ENCODE assay signal across 14 cellular contexts in genomic region chr7:70619659-70620058, GRCh38.
"Had no signal": no experiment of that assay in that cellular context is flagged by ENCODE, and none has a peak within 500 bp of the region (broad histone marks: within the 10 kb centered on the region; RNA-seq: fewer than 3 reads in every experiment).

No MANE protein-coding gene starts in this region.

- H3K27ac ChIP-seq: breast epithelium, pancreas, thoracic aorta had no signal

- H3K9me3 ChIP-seq: breast epithelium, pancreas, thoracic aorta had no signal

- DNase-seq: activated CD4-positive, alpha-beta T cell treated with anti-CD3 and anti-CD28 coated beads, Interleukin-2, amount 50 U/mL, for 4 hours; activated CD8-positive, alpha-beta memory T cell treated with anti-CD3 and anti-CD28 coated beads, Interleukin-2, amount 10 ng/mL, durations not matched to agents 7 days and 5 days; activated gamma-delta T cell; activated T-cell treated with anti-CD3 and anti-CD28 coated beads, Interleukin-2, amount 50 U/mL, for 4 hours; dermis blood vessel endothelial cell; hippocampal formation; mammary epithelial cell; pancreas; stimulated activated CD4-positive, alpha-beta T cell treated with anti-CD3 and anti-CD28 coated beads, Interleukin-15, amount 100 ng/mL, for 24 hours; stimulated activated CD4-positive, alpha-beta T cell treated with anti-CD3 and anti-CD28 coated beads, Interleukin-4, amount 100 ng/mL, for 24 hours; stimulated activated naive CD8-positive, alpha-beta T cell treated with anti-CD3 and anti-CD28 coated beads, Interleukin-15, amount 100 ng/mL, for 72 hours had no signal

- ATAC-seq: activated CD4-positive, CD25-positive, alpha-beta regulatory T cell treated with anti-CD3 and anti-CD28 coated beads, Interleukin-2, amount 50 U/mL, for 24 hours; activated CD8-positive, alpha-beta memory T cell treated with anti-CD3 and anti-CD28 coated beads, Interleukin-2, amount 10 ng/mL, durations not matched to agents 7 days and 5 days; activated T-cell treated with anti-CD3 and anti-CD28 coated beads, Interleukin-2, amount 50 U/mL, for 4 hours; pancreas; stimulated activated naive CD8-positive, alpha-beta T cell treated with anti-CD3 and anti-CD28 coated beads, Interleukin-15, amount 100 ng/mL, for 72 hours had no signal

- H3K36me3 ChIP-seq: breast epithelium, pancreas, thoracic aorta had no signal

- H3K27me3 ChIP-seq: breast epithelium, pancreas had no signal

- H3K4me3 ChIP-seq: breast epithelium, pancreas, thoracic aorta had no signal

- H3K4me1 ChIP-seq: pancreas had no signal
